34 cellular contexts compared by ENCODE assay signal in genomic region chr3:48345946-48346572, GRCh38. TPM values are rescaled to one million over a fixed set of nuclear protein-coding genes. Genes with fewer than 3 reads are reported as not detected.
"Had no signal": no experiment of that assay in that cellular context is flagged by ENCODE, and none has a peak within 500 bp of the region (broad histone marks: within the 10 kb centered on the region; RNA-seq: fewer than 3 reads in every experiment).

No MANE protein-coding gene starts in this region.

- H3K4me1 Mint-ChIP-seq: endodermal cell; memory B cell; naive thymus-derived CD4-positive, alpha-beta T cell; nephron; neural progenitor cell; stimulated activated memory B cell treated with anti-CD40 and anti-IgM and Interleukin-4, amounts not matched to agents 10 μg/mL and 1 μg/mL and 100 μg/mL, for 72 hours had no signal

- H3K9me3 Mint-ChIP-seq: dendritic cell treated with granulocyte-macrophage colony-stimulating factor and Interleukin-4, amounts not matched to agents 40 ng/mL and 50 ng/mL, for 4 days; endodermal cell; memory B cell; mesothelial cell of epicardium; naive thymus-derived CD4-positive, alpha-beta T cell; nephron; neural progenitor cell; stimulated activated memory B cell treated with anti-CD40 and anti-IgM and Interleukin-4, amounts not matched to agents 10 μg/mL and 1 μg/mL and 100 μg/mL, for 72 hours had no signal

- H3K4me2 ChIP-seq: hepatocyte, neural progenitor cell had no signal

- H3K27ac Mint-ChIP-seq: dendritic cell treated with granulocyte-macrophage colony-stimulating factor and Interleukin-4, amounts not matched to agents 40 ng/mL and 50 ng/mL, for 4 days; endodermal cell; memory B cell; mesothelial cell of epicardium; naive thymus-derived CD4-positive, alpha-beta T cell; nephron; neural progenitor cell; stimulated activated memory B cell treated with anti-CD40 and anti-IgM and Interleukin-4, amounts not matched to agents 10 μg/mL and 1 μg/mL and 100 μg/mL, for 72 hours had no signal

- H3K36me3 Mint-ChIP-seq: memory B cell; mesothelial cell of epicardium; naive thymus-derived CD4-positive, alpha-beta T cell; neural progenitor cell; stimulated activated memory B cell treated with anti-CD40 and anti-IgM and Interleukin-4, amounts not matched to agents 10 μg/mL and 1 μg/mL and 100 μg/mL, for 72 hours had no signal

- H3K27ac ChIP-seq: colonic mucosa, epithelial cell of prostate, foreskin keratinocyte, gastroesophageal sphincter, heart left ventricle, hepatocyte, neural progenitor cell, prostate gland, right atrium auricular region, sigmoid colon, skin epidermis, spleen, testis, tibial artery, upper lobe of right lung, vagina had no signal

- H3K9me3 ChIP-seq: colonic mucosa, gastroesophageal sphincter, heart left ventricle, mucosa of descending colon, prostate gland, right atrium auricular region, sigmoid colon, spleen, testis, tibial artery, upper lobe of right lung, vagina had no signal

- ATAC-seq: esophagus mucosa; foreskin keratinocyte; gastroesophageal sphincter; heart left ventricle; left lobe of liver; mucosa of descending colon; naive thymus-derived CD4-positive, alpha-beta T cell; stimulated activated memory B cell treated with anti-CD40 and anti-IgM and Interleukin-4, amounts not matched to agents 10 μg/mL and 1 μg/mL and 100 μg/mL, for 72 hours; stimulated activated naive CD8-positive, alpha-beta T cell treated with anti-CD3 and anti-CD28 coated beads, Interleukin-15, Interleukin-2, amounts not matched to agents 100 U/mL and 50 U/mL, for 24 hours; upper lobe of right lung had no signal

- H3K4me1 ChIP-seq: colonic mucosa, foreskin keratinocyte, gastroesophageal sphincter, heart left ventricle, neural progenitor cell, prostate gland, right atrium auricular region, sigmoid colon, spleen, testis, tibial artery, upper lobe of right lung, vagina had no signal

- H3K79me2 ChIP-seq: hepatocyte had no signal

- H3K36me3 ChIP-seq: colonic mucosa, gastroesophageal sphincter, heart left ventricle, neural progenitor cell, prostate gland, right atrium auricular region, sigmoid colon, spleen, tibial artery, upper lobe of right lung, vagina had no signal

- H3K9ac ChIP-seq: neural progenitor cell had no signal

- DNase-seq: colonic mucosa; effector CD8-positive, alpha-beta T cell; endodermal cell; heart left ventricle; kidney; mucosa of descending colon; naive thymus-derived CD4-positive, alpha-beta T cell; sigmoid colon; spleen; stimulated activated CD4-positive, alpha-beta T cell treated with anti-CD3 and anti-CD28 coated beads, Interleukin-4, amount 100 ng/mL, for 4 hours; stimulated activated naive CD8-positive, alpha-beta T cell treated with anti-CD3 and anti-CD28 coated beads, Interleukin-15, Interleukin-2, amounts not matched to agents 100 U/mL and 50 U/mL, for 24 hours; substantia nigra; testis; tibial artery; upper lobe of right lung had no signal

- H3K27me3 Mint-ChIP-seq: dendritic cell treated with granulocyte-macrophage colony-stimulating factor and Interleukin-4, amounts not matched to agents 40 ng/mL and 50 ng/mL, for 4 days; memory B cell; stimulated activated memory B cell treated with anti-CD40 and anti-IgM and Interleukin-4, amounts not matched to agents 10 μg/mL and 1 μg/mL and 100 μg/mL, for 72 hours had no signal

- H3K4me3 ChIP-seq: colonic mucosa, gastroesophageal sphincter, heart left ventricle, hepatocyte, lung, mucosa of descending colon, neural progenitor cell, prostate gland, right atrium auricular region, sigmoid colon, skin epidermis, spleen, testis, tibial artery, upper lobe of right lung, vagina had no signal

- H2AFZ ChIP-seq: hepatocyte, neural progenitor cell had no signal

- H3K4me3 Mint-ChIP-seq: dendritic cell treated with granulocyte-macrophage colony-stimulating factor and Interleukin-4, amounts not matched to agents 40 ng/mL and 50 ng/mL, for 4 days; endodermal cell; memory B cell; mesothelial cell of epicardium; naive thymus-derived CD4-positive, alpha-beta T cell; nephron; neural progenitor cell; stimulated activated memory B cell treated with anti-CD40 and anti-IgM and Interleukin-4, amounts not matched to agents 10 μg/mL and 1 μg/mL and 100 μg/mL, for 72 hours had no signal

- H3K27me3 ChIP-seq: colonic mucosa, foreskin keratinocyte, gastroesophageal sphincter, heart left ventricle, hepatocyte, right atrium auricular region, sigmoid colon, spleen, testis, tibial artery, upper lobe of right lung, vagina had no signal

RNA-seq across cellular contexts. Expression of gene SPINK8, which starts 12.6 kb away (rescaled TPM):
- total RNA-seq: colonic mucosa; endodermal cell; foreskin keratinocyte; gastroesophageal sphincter; heart left ventricle; hepatocyte; kidney; left lobe of liver; liver; lung; mesothelial cell of epicardium; mucosa of descending colon; naive thymus-derived CD4-positive, alpha-beta T cell; osteoblast; right atrium auricular region; sigmoid colon; testis; upper lobe of right lung; vagina had no signal
- polyA plus RNA-seq: foreskin keratinocyte; heart left ventricle; hepatocyte; liver; lung; naive thymus-derived CD4-positive, alpha-beta T cell; sigmoid colon had no signal

RNA-seq across cellular contexts. Expression of gene FBXW12, which starts 26.0 kb away (rescaled TPM):
- total RNA-seq: colonic mucosa; esophagus mucosa; foreskin keratinocyte; gastroesophageal sphincter; heart left ventricle; hepatocyte; kidney; left lobe of liver; liver; lung; mucosa of descending colon; naive thymus-derived CD4-positive, alpha-beta T cell; osteoblast; right atrium auricular region; sigmoid colon; upper lobe of right lung; vagina had no signal
- polyA plus RNA-seq: foreskin keratinocyte; heart left ventricle; hepatocyte; liver; lung; naive thymus-derived CD4-positive, alpha-beta T cell; sigmoid colon; spleen had no signal
